Comparison of ENCODE assay signal across 9 cellular contexts in the genomic region with DNA sequence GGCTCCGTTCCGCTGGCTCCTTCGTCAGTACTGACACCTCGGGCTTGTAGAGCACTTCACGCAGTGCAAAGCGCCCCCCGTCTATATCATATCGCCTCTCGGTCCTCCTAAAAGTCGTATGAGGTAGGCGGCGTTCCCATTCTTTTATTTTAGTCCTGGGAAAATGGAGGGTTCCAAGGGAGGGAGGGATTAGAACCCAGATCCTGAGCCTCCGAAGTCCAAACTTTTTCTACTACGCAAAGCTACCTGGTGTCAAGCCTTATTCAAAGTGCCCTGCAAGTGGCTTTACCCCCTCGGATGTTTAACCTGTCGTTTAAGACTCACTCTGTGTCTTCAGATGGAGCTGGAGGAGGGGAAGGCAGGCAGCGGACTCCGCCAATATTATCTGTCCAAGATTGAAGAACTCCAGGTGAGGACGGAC. TPM values are rescaled to one million over a fixed set of nuclear protein-coding genes. Genes with fewer than 3 reads are reported as not detected.
DNase-seq lines count a peak whose midpoint lies in the region; ATAC-seq and TF ChIP-seq lines count a peak whose summit lies in the region.
"Had no signal": no experiment of that assay in that cellular context is flagged by ENCODE, and none has a peak within 500 bp of the region (broad histone marks: within the 10 kb centered on the region; RNA-seq: fewer than 3 reads in every experiment).

No MANE protein-coding gene starts in this region.

- no peak for DNase-seq in T-helper 2 cell treated with Interferon-gamma antibody and Interleukin-4, amounts not matched to agents 5 μg/mL and 100 μg/mL, for 36 hours (ENCODE audit: low spot score)
- DNase-seq in T-helper 2 cell, result no peak
- DNase-seq in activated naive CD8-positive, alpha-beta T cell treated with anti-CD3 and anti-CD28 coated beads for 36 hours, result no peak
- DNase-seq in kidney tubule cell (ENCODE audit: low spot score), result peak; percentile 10
- no peak for DNase-seq in testis
- DNase-seq in HEK293T (ENCODE audit: extremely low spot score), result no peak

- CTCF ChIA-PET in HEK293T (lab: Yijun Ruan, JAX), result interaction anchor here (1.0 to 1.4 kb wide), 2 partner anchors 193 to 402 kb away, joined by 3 to 4 read pairs; no protein-coding TSS in a partner anchor

- TF ChIP-seq CTCF in testis (IDR thresholded peaks at IDR 0.05), result no peak

- ATAC-seq in GM19324 (IDR thresholded peaks at IDR 0.05; ENCODE audit: low FRiP score, unreplicated experiment), result no peak
- no peak for ATAC-seq in GM21717 (IDR thresholded peaks at IDR 0.05; ENCODE audit: unreplicated experiment)

- no peaks in the 10 kb centered on the region for H3K9me3 Mint-ChIP-seq in T-helper 2 cell treated with Interferon-gamma antibody and Interleukin-4, amounts not matched to agents 5 μg/mL and 100 μg/mL, for 36 hours
- no peaks in the 10 kb centered on the region for H3K9me3 Mint-ChIP-seq in activated naive CD8-positive, alpha-beta T cell treated with anti-CD3 and anti-CD28 coated beads for 36 hours

- no peak for TF ChIP-seq POLR2A in testis (IDR thresholded peaks at IDR 0.05)

- no peaks in the 10 kb centered on the region for H3K27me3 ChIP-seq in testis

- H3K9me3 ChIP-seq in testis, result no peaks in the 10 kb centered on the region

- H3K4me3 ChIP-seq in testis, result peak overlapping the region; percentile 84 to 94

- H3K36me3 ChIP-seq in testis (ENCODE audit: low read depth, missing control alignments), result no peaks in the 10 kb centered on the region

- POLR2A ChIA-PET in HEK293T (lab: Yijun Ruan, JAX), result interaction anchor here (0.6 to 6.2 kb wide), 6 partner anchors 10 to 86 kb away, joined by 3 to 67 read pairs (median 20); a partner anchor contains a TSS

- H3K27ac ChIP-seq in testis, result peak overlapping the region; percentile 93 to 96

- H3K4me1 Mint-ChIP-seq in T-helper 2 cell treated with Interferon-gamma antibody and Interleukin-4, amounts not matched to agents 5 μg/mL and 100 μg/mL, for 36 hours (ENCODE audit: low read depth), result peaks cover 59% of the 10 kb centered on the region
- H3K4me1 Mint-ChIP-seq in activated naive CD8-positive, alpha-beta T cell treated with anti-CD3 and anti-CD28 coated beads for 36 hours, result peaks cover 73% of the 10 kb centered on the region

- peaks cover 72% of the 10 kb centered on the region for H3K36me3 Mint-ChIP-seq in T-helper 2 cell treated with Interferon-gamma antibody and Interleukin-4, amounts not matched to agents 5 μg/mL and 100 μg/mL, for 36 hours (ENCODE audit: low read depth)
- peaks cover 69% of the 10 kb centered on the region for H3K36me3 Mint-ChIP-seq in activated naive CD8-positive, alpha-beta T cell treated with anti-CD3 and anti-CD28 coated beads for 36 hours

- intact Hi-C loops in testis (cut with DNase I; ENCODE audit: low total_unique reads), result loop anchor here (10.0 kb wide), 1 partner anchor 53 kb away; a partner anchor contains a TSS

- peak overlapping the region; percentile 97 for H3K4me3 Mint-ChIP-seq in T-helper 2 cell treated with Interferon-gamma antibody and Interleukin-4, amounts not matched to agents 5 μg/mL and 100 μg/mL, for 36 hours
- peak overlapping the region; percentile 96 for H3K4me3 Mint-ChIP-seq in activated naive CD8-positive, alpha-beta T cell treated with anti-CD3 and anti-CD28 coated beads for 36 hours

- H3K27ac Mint-ChIP-seq in T-helper 2 cell treated with Interferon-gamma antibody and Interleukin-4, amounts not matched to agents 5 μg/mL and 100 μg/mL, for 36 hours, result peak overlapping the region; percentile 97
- H3K27ac Mint-ChIP-seq in activated naive CD8-positive, alpha-beta T cell treated with anti-CD3 and anti-CD28 coated beads for 36 hours, result peak overlapping the region; percentile 99

- H3K4me1 ChIP-seq in testis, result peaks cover 8% of the 10 kb centered on the region

- no peaks in the 10 kb centered on the region for H3K27me3 Mint-ChIP-seq in T-helper 2 cell treated with Interferon-gamma antibody and Interleukin-4, amounts not matched to agents 5 μg/mL and 100 μg/mL, for 36 hours (ENCODE audit: low read depth)
- H3K27me3 Mint-ChIP-seq in activated naive CD8-positive, alpha-beta T cell treated with anti-CD3 and anti-CD28 coated beads for 36 hours, result no peaks in the 10 kb centered on the region

- WGBS in testis, 2 donors, result 1% methylated on average over 14 to 19 of the region's 19 CpGs

TF ChIP-seq in HEK293T, 16 proteins besides CTCF, POLR2A, EP300 and RAD21:
- TF ChIP-seq BHLHE40 (IDR thresholded peaks at IDR 0.05; ENCODE audit: borderline replicate concordance) (no peak), SP1 (IDR thresholded peaks at IDR 0.05) (no peak), L3MBTL2 (conservative IDR thresholded peaks at IDR 0.05) (no peak), ELF4 (IDR thresholded peaks at IDR 0.05) (no peak), HDGF (IDR thresholded peaks at IDR 0.05; ENCODE audit: borderline replicate concordance) (no peak), CTBP1 (IDR thresholded peaks at IDR 0.05; ENCODE audit: borderline replicate concordance) (no peak), SUZ12 (IDR thresholded peaks at IDR 0.05) (no peak), FOXM1 (IDR thresholded peaks at IDR 0.05; ENCODE audit: borderline replicate concordance) (no peak), ZNF384 (IDR thresholded peaks at IDR 0.05) (no peak), LEF1 (IDR thresholded peaks at IDR 0.05; ENCODE audit: borderline replicate concordance) (no peak), FOXA1 (IDR thresholded peaks at IDR 0.05) (no peak), FOXK2 (IDR thresholded peaks at IDR 0.05) (no peak)
- TF ChIP-seq, protein P1, sequence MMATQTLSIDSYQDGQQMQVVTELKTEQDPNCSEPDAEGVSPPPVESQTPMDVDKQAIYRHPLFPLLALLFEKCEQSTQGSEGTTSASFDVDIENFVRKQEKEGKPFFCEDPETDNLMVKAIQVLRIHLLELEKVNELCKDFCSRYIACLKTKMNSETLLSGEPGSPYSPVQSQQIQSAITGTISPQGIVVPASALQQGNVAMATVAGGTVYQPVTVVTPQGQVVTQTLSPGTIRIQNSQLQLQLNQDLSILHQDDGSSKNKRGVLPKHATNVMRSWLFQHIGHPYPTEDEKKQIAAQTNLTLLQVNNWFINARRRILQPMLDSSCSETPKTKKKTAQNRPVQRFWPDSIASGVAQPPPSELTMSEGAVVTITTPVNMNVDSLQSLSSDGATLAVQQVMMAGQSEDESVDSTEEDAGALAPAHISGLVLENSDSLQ (IDR thresholded peaks at IDR 0.05), result no peak

RNA-seq across cellular contexts. Expression of a gene that starts 0.3 kb away (rescaled TPM):
- 10 to 100 TPM; 91.2 to 91.5 TPM for total RNA-seq in activated naive CD8-positive, alpha-beta T cell treated with anti-CD3 and anti-CD28 coated beads for 36 hours
- total RNA-seq in testis, result 10 to 100 TPM; 47.2 to 59.7 TPM
- polyA plus RNA-seq in testis (ENCODE audit: insufficient read depth, low read depth, low replicate concordance), result 39.9 TPM

RNA-seq across cellular contexts. Expression of a gene that starts 0.6 kb away (rescaled TPM):
- 100 to 1,000 TPM; 178 to 187 TPM for total RNA-seq in activated naive CD8-positive, alpha-beta T cell treated with anti-CD3 and anti-CD28 coated beads for 36 hours
- total RNA-seq in testis, result 100 to 1,000 TPM; 121 to 145 TPM
- 269 TPM for polyA plus RNA-seq in testis (ENCODE audit: insufficient read depth, low read depth, low replicate concordance)

RNA-seq across cellular contexts. Expression of a gene that starts 14.7 kb away (rescaled TPM):
- 10 to 100 TPM; 91.6 to 93.5 TPM for total RNA-seq in activated naive CD8-positive, alpha-beta T cell treated with anti-CD3 and anti-CD28 coated beads for 36 hours
- 100 to 1,000 TPM; 121 to 122 TPM for total RNA-seq in testis
- polyA plus RNA-seq in testis (ENCODE audit: insufficient read depth, low read depth, low replicate concordance), result 95.2 TPM

RNA-seq across cellular contexts. Expression of a gene that starts 45.7 kb away (rescaled TPM):
- total RNA-seq in activated naive CD8-positive, alpha-beta T cell treated with anti-CD3 and anti-CD28 coated beads for 36 hours, result not detected
- total RNA-seq in testis, result under 1 TPM in 1 of 2 donors, not detected in 1; 0.47 TPM
- polyA plus RNA-seq in testis (ENCODE audit: insufficient read depth, low read depth, low replicate concordance), result not detected
- total RNA-seq: renal cortical epithelial cell had no signal

RNA-seq across cellular contexts. Expression of a gene that starts 53.8 kb away (rescaled TPM):
- 100 to 1,000 TPM; 105 to 107 TPM for total RNA-seq in activated naive CD8-positive, alpha-beta T cell treated with anti-CD3 and anti-CD28 coated beads for 36 hours
- total RNA-seq in testis, result 100 to 1,000 TPM; 173 to 203 TPM
- 124 TPM for polyA plus RNA-seq in testis (ENCODE audit: insufficient read depth, low read depth, low replicate concordance)
